8 cellular contexts compared by ENCODE assay signal in the genomic region with DNA sequence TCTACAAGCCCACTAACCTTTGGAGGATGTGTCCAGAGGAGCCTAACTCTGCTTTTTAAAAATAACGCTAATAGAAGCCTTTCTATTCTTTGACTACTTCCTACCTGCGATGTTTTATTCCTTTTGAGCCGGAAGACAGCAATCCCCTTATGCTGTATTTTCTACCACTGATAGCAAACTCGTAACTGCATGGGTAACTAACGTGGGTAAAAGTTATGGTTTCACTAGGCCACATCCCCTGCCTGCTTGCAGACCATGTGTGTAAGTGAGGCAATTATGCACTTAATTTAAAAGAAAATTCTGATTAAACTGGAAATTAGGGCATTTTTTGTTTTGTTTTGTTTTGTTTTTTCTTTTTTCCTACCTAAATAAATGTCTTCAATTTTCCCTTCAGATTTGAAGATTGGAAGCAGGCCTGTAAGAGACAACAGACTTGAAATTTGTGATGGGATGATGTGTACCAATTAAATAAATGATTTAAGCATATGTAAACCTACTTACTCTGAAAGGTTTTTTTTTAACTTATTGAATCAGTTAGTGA. TPM values are rescaled to one million over a fixed set of nuclear protein-coding genes. Genes with fewer than 3 reads are reported as not detected.
DNase-seq lines count a peak whose midpoint lies in the region; ATAC-seq and FAIRE-seq lines count a peak whose summit lies in the region.

No MANE protein-coding gene starts in this region.

- H3K27me3 Mint-ChIP-seq in activated T-helper 1 cell treated with anti-CD3 and anti-CD28 coated beads, Interleukin-12 subunit alpha, Interleukin-12 subunit beta, Interleukin-2, Interleukin-4 antibody, amounts not matched to agents 30 ng/mL and 10 ng/mL and 1 ng/mL, durations not matched to agents 14 hours and 24 hours and 36 hours (ENCODE audit: insufficient read depth) = no peaks in the 10 kb centered on the region

- no peaks in the 10 kb centered on the region for H3K9me3 ChIP-seq in skeletal muscle satellite cell (replicated peaks; ENCODE audit: low read length)

- peaks cover 25% of the 10 kb centered on the region for H3K36me3 ChIP-seq in skeletal muscle satellite cell (ENCODE audit: insufficient read depth, low read length)

- intact Hi-C loops in activated T-helper 1 cell treated with anti-CD3 and anti-CD28 coated beads, Interleukin-12 subunit alpha, Interleukin-12 subunit beta, Interleukin-2, Interleukin-4 antibody, amounts not matched to agents 30 ng/mL and 10 ng/mL and 1 ng/mL, durations not matched to agents 14 hours and 24 hours and 36 hours (cut with micrococcal nuclease) = loop anchor here (1.0 to 5.0 kb wide), 2 partner anchors 535 to 761 kb away; partner anchors contain the start of gene MMS22L
- intact Hi-C loops in left ventricle myocardium superior (cut with micrococcal nuclease) = no loop called here

- H3K4me2 ChIP-seq in skeletal muscle satellite cell (ENCODE audit: low read length) = peak overlapping the region; percentile 88

- H3K4me1 Mint-ChIP-seq in activated T-helper 1 cell treated with anti-CD3 and anti-CD28 coated beads, Interleukin-12 subunit alpha, Interleukin-12 subunit beta, Interleukin-2, Interleukin-4 antibody, amounts not matched to agents 30 ng/mL and 10 ng/mL and 1 ng/mL, durations not matched to agents 14 hours and 24 hours and 36 hours (ENCODE audit: low read depth) = peaks cover 28% of the 10 kb centered on the region

- H3K4me3 Mint-ChIP-seq in activated T-helper 1 cell treated with anti-CD3 and anti-CD28 coated beads, Interleukin-12 subunit alpha, Interleukin-12 subunit beta, Interleukin-2, Interleukin-4 antibody, amounts not matched to agents 30 ng/mL and 10 ng/mL and 1 ng/mL, durations not matched to agents 14 hours and 24 hours and 36 hours = peak overlapping the region; percentile 100

- FAIRE-seq in GM19239 (lab: Jason Lieb, UNC) = no peak

- peak; percentile 34 for DNase-seq in EH (ENCODE audit: low read depth)
- DNase-seq in activated T-helper 1 cell treated with anti-CD3 and anti-CD28 coated beads, Interleukin-12 subunit alpha, Interleukin-12 subunit beta, Interleukin-2, Interleukin-4 antibody, amounts not matched to agents 30 ng/mL and 10 ng/mL and 1 ng/mL, durations not matched to agents 14 hours and 24 hours and 36 hours (ENCODE audit: low spot score) = no peak
- no peak for DNase-seq in left ventricle myocardium superior
- DNase-seq in SKM-1 (lab: John Stamatoyannopoulos, UW; ENCODE audit: unreplicated experiment) = no peak
- no peak for DNase-seq in GM19239 (ENCODE audit: insufficient read length, low spot score)

- no peaks in the 10 kb centered on the region for H3K9me3 Mint-ChIP-seq in activated T-helper 1 cell treated with anti-CD3 and anti-CD28 coated beads, Interleukin-12 subunit alpha, Interleukin-12 subunit beta, Interleukin-2, Interleukin-4 antibody, amounts not matched to agents 30 ng/mL and 10 ng/mL and 1 ng/mL, durations not matched to agents 14 hours and 24 hours and 36 hours

- ATAC-seq in GM19463 (IDR thresholded peaks at IDR 0.05; ENCODE audit: unreplicated experiment) (peak; percentile 25), HG03520 (IDR thresholded peaks at IDR 0.05; ENCODE audit: unreplicated experiment) (peak; percentile 20), left ventricle myocardium superior (peak; percentile 5)

- no peaks in the 10 kb centered on the region for H3K27me3 ChIP-seq in skeletal muscle satellite cell (ENCODE audit: control insufficient read depth, insufficient read depth, low read length)

- peaks cover 19% of the 10 kb centered on the region for H3K4me1 ChIP-seq in skeletal muscle satellite cell (ENCODE audit: control insufficient read depth, insufficient read depth, low read length)

- H3K4me3 ChIP-seq in skeletal muscle satellite cell (ENCODE audit: low read length) = peak overlapping the region; percentile 77

- H3K36me3 Mint-ChIP-seq in activated T-helper 1 cell treated with anti-CD3 and anti-CD28 coated beads, Interleukin-12 subunit alpha, Interleukin-12 subunit beta, Interleukin-2, Interleukin-4 antibody, amounts not matched to agents 30 ng/mL and 10 ng/mL and 1 ng/mL, durations not matched to agents 14 hours and 24 hours and 36 hours (ENCODE audit: low read depth) = peaks cover 14% of the 10 kb centered on the region

- peak overlapping the region; percentile 89 for H3K9ac ChIP-seq in skeletal muscle satellite cell (ENCODE audit: low read depth, low read length)

- H3K27ac Mint-ChIP-seq in activated T-helper 1 cell treated with anti-CD3 and anti-CD28 coated beads, Interleukin-12 subunit alpha, Interleukin-12 subunit beta, Interleukin-2, Interleukin-4 antibody, amounts not matched to agents 30 ng/mL and 10 ng/mL and 1 ng/mL, durations not matched to agents 14 hours and 24 hours and 36 hours = peak overlapping the region; percentile 100

RNA-seq across cellular contexts. Expression of gene UFL1, which starts 0.9 kb away (rescaled TPM):
- total RNA-seq in activated T-helper 1 cell treated with anti-CD3 and anti-CD28 coated beads, Interleukin-12 subunit alpha, Interleukin-12 subunit beta, Interleukin-2, Interleukin-4 antibody, amounts not matched to agents 30 ng/mL and 10 ng/mL and 1 ng/mL, durations not matched to agents 14 hours and 24 hours and 36 hours = 22.0 and 22.7 TPM in 2 replicates
- 23.4 TPM for total RNA-seq in left ventricle myocardium superior
- 24.9 and 30.9 TPM in 2 replicates for total RNA-seq in skeletal muscle satellite cell (2012; rRNA removed)

RNA-seq across cellular contexts. Expression of gene FHL5, which starts 40.4 kb away (rescaled TPM):
- not detected in 2 replicates for total RNA-seq in activated T-helper 1 cell treated with anti-CD3 and anti-CD28 coated beads, Interleukin-12 subunit alpha, Interleukin-12 subunit beta, Interleukin-2, Interleukin-4 antibody, amounts not matched to agents 30 ng/mL and 10 ng/mL and 1 ng/mL, durations not matched to agents 14 hours and 24 hours and 36 hours
- total RNA-seq in left ventricle myocardium superior = 6.9 TPM
- total RNA-seq in skeletal muscle satellite cell (2012; rRNA removed) = not detected in 2 replicates
